In the genomic region with DNA sequence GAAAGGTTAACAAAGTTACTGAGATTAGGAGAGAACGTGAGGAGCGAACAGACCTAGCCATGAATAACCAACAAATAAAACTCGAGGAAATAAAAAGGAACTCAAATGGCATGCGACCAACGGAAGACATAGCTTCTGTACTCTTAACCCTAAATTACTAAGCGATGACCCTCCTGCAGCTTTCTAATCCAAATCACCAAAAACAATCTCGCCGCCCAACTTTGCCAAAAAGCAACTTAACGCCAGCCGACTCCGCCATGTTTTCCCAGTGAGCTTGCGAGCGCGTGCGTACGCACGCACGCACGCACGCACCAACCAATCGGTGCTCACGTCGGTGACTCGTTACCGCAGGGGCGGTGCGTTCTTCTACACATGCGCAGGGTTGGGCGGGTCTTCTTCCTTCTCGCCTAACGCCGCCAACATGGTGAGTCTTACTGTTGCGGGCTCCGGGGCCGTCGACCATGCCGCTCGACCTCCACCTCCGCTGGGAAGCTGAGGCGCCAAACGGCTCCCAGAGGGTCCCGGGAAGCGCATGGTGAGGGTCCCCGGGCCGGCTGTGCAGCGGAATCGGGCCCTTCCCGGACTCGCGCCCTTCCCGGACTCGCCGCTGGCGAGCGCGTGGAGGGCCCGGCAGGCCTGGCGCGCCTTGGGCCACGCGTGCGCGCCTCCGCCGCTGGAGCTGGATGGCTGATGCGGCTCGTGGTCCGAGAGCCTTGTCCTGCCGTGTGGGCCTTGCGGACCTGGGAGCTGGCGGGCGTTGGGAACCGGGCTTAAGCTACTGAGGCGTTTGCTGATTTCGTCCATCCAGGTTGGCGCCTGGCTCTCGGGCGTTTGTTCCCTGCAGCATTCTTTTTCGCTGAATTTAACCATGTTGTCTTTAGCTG, we compare ENCODE assay signal across 1 cellular context.
A peak's percentile ranks its signal among the peaks of the same experiment; 100 is the strongest.
TF ChIP-seq lines count a peak whose summit lies in the region.

A gene (plus strand): TSS at position 400 of the 884 bp plus-strand sequence. CDS start 133 bp downstream, at position 533.

TF ChIP-seq in HepG2, 621 proteins besides CTCF, POLR2A, EP300 and RAD21 (continued from another document and continues in another):
- TF ChIP-seq, protein P1, sequence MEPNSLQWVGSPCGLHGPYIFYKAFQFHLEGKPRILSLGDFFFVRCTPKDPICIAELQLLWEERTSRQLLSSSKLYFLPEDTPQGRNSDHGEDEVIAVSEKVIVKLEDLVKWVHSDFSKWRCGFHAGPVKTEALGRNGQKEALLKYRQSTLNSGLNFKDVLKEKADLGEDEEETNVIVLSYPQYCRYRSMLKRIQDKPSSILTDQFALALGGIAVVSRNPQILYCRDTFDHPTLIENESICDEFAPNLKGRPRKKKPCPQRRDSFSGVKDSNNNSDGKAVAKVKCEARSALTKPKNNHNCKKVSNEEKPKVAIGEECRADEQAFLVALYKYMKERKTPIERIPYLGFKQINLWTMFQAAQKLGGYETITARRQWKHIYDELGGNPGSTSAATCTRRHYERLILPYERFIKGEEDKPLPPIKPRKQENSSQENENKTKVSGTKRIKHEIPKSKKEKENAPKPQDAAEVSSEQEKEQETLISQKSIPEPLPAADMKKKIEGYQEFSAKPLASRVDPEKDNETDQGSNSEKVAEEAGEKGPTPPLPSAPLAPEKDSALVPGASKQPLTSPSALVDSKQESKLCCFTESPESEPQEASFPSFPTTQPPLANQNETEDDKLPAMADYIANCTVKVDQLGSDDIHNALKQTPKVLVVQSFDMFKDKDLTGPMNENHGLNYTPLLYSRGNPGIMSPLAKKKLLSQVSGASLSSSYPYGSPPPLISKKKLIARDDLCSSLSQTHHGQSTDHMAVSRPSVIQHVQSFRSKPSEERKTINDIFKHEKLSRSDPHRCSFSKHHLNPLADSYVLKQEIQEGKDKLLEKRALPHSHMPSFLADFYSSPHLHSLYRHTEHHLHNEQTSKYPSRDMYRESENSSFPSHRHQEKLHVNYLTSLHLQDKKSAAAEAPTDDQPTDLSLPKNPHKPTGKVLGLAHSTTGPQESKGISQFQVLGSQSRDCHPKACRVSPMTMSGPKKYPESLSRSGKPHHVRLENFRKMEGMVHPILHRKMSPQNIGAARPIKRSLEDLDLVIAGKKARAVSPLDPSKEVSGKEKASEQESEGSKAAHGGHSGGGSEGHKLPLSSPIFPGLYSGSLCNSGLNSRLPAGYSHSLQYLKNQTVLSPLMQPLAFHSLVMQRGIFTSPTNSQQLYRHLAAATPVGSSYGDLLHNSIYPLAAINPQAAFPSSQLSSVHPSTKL (CRISPR knock-in tag; IDR thresholded peaks at IDR 0.05) = peak; percentile 26; the same call in 1 of the 2 replicates
- TF ChIP-seq, protein P2, sequence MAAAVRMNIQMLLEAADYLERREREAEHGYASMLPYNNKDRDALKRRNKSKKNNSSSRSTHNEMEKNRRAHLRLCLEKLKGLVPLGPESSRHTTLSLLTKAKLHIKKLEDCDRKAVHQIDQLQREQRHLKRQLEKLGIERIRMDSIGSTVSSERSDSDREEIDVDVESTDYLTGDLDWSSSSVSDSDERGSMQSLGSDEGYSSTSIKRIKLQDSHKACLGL (CRISPR knock-in tag; IDR thresholded peaks at IDR 0.05) = peak; percentile 88
- TF ChIP-seq, protein P3, sequence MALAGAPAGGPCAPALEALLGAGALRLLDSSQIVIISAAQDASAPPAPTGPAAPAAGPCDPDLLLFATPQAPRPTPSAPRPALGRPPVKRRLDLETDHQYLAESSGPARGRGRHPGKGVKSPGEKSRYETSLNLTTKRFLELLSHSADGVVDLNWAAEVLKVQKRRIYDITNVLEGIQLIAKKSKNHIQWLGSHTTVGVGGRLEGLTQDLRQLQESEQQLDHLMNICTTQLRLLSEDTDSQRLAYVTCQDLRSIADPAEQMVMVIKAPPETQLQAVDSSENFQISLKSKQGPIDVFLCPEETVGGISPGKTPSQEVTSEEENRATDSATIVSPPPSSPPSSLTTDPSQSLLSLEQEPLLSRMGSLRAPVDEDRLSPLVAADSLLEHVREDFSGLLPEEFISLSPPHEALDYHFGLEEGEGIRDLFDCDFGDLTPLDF (CRISPR knock-in tag; IDR thresholded peaks at IDR 0.05) = no peak
- TF ChIP-seq ZNF614 (CRISPR knock-in tag; IDR thresholded peaks at IDR 0.05; ENCODE audit: borderline replicate concordance) = no peak
- no peak for TF ChIP-seq KLF9 (CRISPR knock-in tag; IDR thresholded peaks at IDR 0.05; ENCODE audit: low read depth)
- TF ChIP-seq ZNF747 (CRISPR knock-in tag; IDR thresholded peaks at IDR 0.05; ENCODE audit: borderline replicate concordance) = no peak
- TF ChIP-seq ZNF296 (CRISPR knock-in tag; conservative IDR thresholded peaks at IDR 0.05) = no peak
- no peak for TF ChIP-seq ZNF101 (CRISPR knock-in tag; IDR thresholded peaks at IDR 0.05; ENCODE audit: borderline replicate concordance, low read depth)
- TF ChIP-seq, protein P4, sequence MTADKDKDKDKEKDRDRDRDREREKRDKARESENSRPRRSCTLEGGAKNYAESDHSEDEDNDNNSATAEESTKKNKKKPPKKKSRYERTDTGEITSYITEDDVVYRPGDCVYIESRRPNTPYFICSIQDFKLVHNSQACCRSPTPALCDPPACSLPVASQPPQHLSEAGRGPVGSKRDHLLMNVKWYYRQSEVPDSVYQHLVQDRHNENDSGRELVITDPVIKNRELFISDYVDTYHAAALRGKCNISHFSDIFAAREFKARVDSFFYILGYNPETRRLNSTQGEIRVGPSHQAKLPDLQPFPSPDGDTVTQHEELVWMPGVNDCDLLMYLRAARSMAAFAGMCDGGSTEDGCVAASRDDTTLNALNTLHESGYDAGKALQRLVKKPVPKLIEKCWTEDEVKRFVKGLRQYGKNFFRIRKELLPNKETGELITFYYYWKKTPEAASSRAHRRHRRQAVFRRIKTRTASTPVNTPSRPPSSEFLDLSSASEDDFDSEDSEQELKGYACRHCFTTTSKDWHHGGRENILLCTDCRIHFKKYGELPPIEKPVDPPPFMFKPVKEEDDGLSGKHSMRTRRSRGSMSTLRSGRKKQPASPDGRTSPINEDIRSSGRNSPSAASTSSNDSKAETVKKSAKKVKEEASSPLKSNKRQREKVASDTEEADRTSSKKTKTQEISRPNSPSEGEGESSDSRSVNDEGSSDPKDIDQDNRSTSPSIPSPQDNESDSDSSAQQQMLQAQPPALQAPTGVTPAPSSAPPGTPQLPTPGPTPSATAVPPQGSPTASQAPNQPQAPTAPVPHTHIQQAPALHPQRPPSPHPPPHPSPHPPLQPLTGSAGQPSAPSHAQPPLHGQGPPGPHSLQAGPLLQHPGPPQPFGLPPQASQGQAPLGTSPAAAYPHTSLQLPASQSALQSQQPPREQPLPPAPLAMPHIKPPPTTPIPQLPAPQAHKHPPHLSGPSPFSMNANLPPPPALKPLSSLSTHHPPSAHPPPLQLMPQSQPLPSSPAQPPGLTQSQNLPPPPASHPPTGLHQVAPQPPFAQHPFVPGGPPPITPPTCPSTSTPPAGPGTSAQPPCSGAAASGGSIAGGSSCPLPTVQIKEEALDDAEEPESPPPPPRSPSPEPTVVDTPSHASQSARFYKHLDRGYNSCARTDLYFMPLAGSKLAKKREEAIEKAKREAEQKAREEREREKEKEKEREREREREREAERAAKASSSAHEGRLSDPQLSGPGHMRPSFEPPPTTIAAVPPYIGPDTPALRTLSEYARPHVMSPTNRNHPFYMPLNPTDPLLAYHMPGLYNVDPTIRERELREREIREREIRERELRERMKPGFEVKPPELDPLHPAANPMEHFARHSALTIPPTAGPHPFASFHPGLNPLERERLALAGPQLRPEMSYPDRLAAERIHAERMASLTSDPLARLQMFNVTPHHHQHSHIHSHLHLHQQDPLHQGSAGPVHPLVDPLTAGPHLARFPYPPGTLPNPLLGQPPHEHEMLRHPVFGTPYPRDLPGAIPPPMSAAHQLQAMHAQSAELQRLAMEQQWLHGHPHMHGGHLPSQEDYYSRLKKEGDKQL (CRISPR knock-in tag; IDR thresholded peaks at IDR 0.05; ENCODE audit: low read depth) = no peak
- no peak for TF ChIP-seq HDAC6 (IDR thresholded peaks at IDR 0.05; ENCODE audit: low read depth, low read length)
- no peak for TF ChIP-seq RCOR2 (CRISPR knock-in tag; IDR thresholded peaks at IDR 0.05)
- no peak for TF ChIP-seq ZNF292 (CRISPR knock-in tag; IDR thresholded peaks at IDR 0.05; ENCODE audit: borderline replicate concordance, low read depth)
- TF ChIP-seq, protein P5, sequence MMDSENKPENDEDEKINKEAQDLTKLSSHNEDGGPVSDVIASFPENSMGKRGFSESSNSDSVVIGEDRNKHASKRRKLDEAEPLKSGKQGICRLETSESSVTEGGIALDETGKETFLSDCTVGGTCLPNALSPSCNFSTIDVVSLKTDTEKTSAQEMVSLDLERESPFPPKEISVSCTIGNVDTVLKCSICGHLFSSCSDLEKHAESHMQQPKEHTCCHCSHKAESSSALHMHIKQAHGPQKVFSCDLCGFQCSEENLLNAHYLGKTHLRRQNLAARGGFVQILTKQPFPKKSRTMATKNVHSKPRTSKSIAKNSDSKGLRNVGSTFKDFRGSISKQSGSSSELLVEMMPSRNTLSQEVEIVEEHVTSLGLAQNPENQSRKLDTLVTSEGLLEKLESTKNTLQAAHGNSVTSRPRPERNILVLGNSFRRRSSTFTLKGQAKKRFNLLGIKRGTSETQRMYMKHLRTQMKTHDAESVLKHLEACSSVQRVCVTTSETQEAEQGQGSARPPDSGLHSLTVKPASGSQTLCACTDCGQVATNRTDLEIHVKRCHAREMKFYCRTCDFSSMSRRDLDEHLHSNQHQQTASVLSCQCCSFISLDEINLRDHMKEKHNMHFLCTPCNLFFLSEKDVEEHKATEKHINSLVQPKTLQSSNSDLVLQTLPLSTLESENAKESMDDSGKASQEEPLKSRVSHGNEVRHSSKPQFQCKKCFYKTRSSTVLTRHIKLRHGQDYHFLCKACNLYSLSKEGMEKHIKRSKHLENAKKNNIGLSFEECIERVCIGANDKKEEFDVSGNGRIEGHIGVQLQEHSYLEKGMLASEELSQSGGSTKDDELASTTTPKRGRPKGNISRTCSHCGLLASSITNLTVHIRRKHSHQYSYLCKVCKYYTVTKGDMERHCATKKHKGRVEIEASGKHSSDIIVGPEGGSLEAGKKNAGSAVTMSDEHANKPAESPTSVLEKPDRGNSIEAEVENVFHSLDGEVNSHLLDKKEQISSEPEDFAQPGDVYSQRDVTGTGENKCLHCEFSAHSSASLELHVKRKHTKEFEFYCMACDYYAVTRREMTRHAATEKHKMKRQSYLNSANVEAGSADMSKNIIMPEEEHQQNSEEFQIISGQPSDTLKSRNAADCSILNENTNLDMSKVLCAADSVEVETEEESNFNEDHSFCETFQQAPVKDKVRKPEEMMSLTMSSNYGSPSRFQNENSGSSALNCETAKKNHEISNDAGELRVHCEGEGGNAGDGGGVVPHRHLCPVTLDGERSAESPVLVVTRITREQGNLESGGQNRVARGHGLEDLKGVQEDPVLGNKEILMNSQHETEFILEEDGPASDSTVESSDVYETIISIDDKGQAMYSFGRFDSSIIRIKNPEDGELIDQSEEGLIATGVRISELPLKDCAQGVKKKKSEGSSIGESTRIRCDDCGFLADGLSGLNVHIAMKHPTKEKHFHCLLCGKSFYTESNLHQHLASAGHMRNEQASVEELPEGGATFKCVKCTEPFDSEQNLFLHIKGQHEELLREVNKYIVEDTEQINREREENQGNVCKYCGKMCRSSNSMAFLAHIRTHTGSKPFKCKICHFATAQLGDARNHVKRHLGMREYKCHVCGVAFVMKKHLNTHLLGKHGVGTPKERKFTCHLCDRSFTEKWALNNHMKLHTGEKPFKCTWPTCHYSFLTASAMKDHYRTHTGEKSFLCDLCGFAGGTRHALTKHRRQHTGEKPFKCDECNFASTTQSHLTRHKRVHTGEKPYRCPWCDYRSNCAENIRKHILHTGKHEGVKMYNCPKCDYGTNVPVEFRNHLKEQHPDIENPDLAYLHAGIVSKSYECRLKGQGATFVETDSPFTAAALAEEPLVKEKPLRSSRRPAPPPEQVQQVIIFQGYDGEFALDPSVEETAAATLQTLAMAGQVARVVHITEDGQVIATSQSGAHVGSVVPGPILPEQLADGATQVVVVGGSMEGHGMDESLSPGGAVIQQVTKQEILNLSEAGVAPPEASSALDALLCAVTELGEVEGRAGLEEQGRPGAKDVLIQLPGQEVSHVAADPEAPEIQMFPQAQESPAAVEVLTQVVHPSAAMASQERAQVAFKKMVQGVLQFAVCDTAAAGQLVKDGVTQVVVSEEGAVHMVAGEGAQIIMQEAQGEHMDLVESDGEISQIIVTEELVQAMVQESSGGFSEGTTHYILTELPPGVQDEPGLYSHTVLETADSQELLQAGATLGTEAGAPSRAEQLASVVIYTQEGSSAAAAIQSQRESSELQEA (CRISPR knock-in tag; IDR thresholded peaks at IDR 0.05; ENCODE audit: not compliant biosample characterization) = peak; percentile 62
- peak; percentile 77 for TF ChIP-seq BRD4 (CRISPR knock-in tag; IDR thresholded peaks at IDR 0.05)
- TF ChIP-seq, protein P6, sequence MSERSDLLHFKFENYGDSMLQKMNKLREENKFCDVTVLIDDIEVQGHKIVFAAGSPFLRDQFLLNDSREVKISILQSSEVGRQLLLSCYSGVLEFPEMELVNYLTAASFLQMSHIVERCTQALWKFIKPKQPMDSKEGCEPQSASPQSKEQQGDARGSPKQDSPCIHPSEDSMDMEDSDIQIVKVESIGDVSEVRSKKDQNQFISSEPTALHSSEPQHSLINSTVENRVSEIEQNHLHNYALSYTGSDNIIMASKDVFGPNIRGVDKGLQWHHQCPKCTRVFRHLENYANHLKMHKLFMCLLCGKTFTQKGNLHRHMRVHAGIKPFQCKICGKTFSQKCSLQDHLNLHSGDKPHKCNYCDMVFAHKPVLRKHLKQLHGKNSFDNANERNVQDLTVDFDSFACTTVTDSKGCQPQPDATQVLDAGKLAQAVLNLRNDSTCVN (CRISPR knock-in tag; IDR thresholded peaks at IDR 0.05; ENCODE audit: borderline replicate concordance) = peak; percentile 27; the same call in 1 of the 2 replicates
- TF ChIP-seq, protein P7, sequence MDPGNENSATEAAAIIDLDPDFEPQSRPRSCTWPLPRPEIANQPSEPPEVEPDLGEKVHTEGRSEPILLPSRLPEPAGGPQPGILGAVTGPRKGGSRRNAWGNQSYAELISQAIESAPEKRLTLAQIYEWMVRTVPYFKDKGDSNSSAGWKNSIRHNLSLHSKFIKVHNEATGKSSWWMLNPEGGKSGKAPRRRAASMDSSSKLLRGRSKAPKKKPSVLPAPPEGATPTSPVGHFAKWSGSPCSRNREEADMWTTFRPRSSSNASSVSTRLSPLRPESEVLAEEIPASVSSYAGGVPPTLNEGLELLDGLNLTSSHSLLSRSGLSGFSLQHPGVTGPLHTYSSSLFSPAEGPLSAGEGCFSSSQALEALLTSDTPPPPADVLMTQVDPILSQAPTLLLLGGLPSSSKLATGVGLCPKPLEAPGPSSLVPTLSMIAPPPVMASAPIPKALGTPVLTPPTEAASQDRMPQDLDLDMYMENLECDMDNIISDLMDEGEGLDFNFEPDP (CRISPR knock-in tag; conservative IDR thresholded peaks at IDR 0.05) = no peak
- no peak; the same call in 1 of the 2 replicates for TF ChIP-seq SIX4 (CRISPR knock-in tag; IDR thresholded peaks at IDR 0.05)
- TF ChIP-seq, protein P8, sequence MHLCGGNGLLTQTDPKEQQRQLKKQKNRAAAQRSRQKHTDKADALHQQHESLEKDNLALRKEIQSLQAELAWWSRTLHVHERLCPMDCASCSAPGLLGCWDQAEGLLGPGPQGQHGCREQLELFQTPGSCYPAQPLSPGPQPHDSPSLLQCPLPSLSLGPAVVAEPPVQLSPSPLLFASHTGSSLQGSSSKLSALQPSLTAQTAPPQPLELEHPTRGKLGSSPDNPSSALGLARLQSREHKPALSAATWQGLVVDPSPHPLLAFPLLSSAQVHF (CRISPR knock-in tag; IDR thresholded peaks at IDR 0.05) = peak; percentile 78; the same call in 1 of the 2 replicates
- peak; percentile 96 for TF ChIP-seq YEATS4 (CRISPR knock-in tag; IDR thresholded peaks at IDR 0.05; ENCODE audit: borderline replicate concordance)
